Comparison of ENCODE assay signal across 1 cellular context in the genomic region with DNA sequence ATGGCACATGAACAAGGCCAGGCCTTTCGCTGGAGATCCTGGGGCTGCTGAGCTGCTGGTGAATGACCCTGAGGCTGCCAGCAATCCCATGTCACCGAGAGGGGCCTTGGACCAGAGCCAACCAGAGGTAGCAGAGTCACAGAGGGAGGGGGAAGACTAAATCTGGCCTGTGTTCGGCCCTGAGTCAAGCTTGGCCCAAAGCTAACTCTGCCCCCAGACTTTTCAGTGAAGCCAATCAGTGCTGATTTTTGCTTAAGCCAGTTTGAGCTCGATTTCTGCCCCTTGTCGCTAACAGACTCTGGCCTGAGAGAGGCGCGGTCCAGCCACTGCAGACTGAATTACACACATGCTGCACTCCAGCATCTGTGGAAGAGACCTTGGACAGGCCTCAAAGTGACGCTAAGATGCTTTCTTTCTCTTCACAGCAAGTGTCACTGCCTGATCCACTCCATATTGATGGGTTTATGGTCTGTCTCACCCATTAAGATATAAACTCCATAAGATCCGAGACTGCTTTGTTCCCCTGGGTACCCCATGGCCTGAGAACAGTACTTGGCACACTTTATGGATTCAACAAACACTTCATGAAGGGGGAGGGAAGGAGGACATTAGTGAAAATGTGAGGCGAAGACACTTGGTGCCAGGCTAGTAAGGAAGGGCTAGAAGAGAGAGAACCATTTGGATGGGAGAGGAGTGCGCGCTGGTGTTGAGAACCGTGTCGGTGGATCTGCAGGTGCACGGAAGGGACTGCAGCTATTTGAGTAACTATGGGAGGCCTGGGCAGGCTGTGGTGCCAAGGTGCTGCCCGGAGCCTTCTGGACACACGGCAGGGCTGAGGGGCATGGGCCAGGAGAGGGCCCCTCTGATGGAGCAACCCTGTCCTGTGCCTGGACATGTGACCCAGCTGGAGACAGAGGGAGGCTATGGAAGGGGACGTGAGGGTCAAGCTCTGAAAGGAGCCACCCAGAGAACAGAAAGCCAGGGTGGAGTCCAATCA.
TF ChIP-seq lines count a peak whose summit lies in the region.

No MANE protein-coding gene starts in this region.

TF ChIP-seq in H1, 55 proteins besides CTCF, POLR2A, EP300 and RAD21:
- no peak for TF ChIP-seq RNF2 (IDR thresholded peaks at IDR 0.05; ENCODE audit: borderline replicate concordance, low read depth, low read length, missing control alignments, poor library complexity, severe bottlenecking)
- no peak for TF ChIP-seq EGR1 (IDR thresholded peaks at IDR 0.05; ENCODE audit: borderline replicate concordance, low read depth, low read length)
- no peak for TF ChIP-seq NANOG (IDR thresholded peaks at IDR 0.05; ENCODE audit: insufficient read depth, low read depth, low read length, poor library complexity, severe bottlenecking)
- no peak for TF ChIP-seq TCF12 (IDR thresholded peaks at IDR 0.05; ENCODE audit: low read depth, low read length)
- no peak for TF ChIP-seq SP1 (IDR thresholded peaks at IDR 0.05; ENCODE audit: low read depth, low read length)
- TF ChIP-seq, protein P1, sequence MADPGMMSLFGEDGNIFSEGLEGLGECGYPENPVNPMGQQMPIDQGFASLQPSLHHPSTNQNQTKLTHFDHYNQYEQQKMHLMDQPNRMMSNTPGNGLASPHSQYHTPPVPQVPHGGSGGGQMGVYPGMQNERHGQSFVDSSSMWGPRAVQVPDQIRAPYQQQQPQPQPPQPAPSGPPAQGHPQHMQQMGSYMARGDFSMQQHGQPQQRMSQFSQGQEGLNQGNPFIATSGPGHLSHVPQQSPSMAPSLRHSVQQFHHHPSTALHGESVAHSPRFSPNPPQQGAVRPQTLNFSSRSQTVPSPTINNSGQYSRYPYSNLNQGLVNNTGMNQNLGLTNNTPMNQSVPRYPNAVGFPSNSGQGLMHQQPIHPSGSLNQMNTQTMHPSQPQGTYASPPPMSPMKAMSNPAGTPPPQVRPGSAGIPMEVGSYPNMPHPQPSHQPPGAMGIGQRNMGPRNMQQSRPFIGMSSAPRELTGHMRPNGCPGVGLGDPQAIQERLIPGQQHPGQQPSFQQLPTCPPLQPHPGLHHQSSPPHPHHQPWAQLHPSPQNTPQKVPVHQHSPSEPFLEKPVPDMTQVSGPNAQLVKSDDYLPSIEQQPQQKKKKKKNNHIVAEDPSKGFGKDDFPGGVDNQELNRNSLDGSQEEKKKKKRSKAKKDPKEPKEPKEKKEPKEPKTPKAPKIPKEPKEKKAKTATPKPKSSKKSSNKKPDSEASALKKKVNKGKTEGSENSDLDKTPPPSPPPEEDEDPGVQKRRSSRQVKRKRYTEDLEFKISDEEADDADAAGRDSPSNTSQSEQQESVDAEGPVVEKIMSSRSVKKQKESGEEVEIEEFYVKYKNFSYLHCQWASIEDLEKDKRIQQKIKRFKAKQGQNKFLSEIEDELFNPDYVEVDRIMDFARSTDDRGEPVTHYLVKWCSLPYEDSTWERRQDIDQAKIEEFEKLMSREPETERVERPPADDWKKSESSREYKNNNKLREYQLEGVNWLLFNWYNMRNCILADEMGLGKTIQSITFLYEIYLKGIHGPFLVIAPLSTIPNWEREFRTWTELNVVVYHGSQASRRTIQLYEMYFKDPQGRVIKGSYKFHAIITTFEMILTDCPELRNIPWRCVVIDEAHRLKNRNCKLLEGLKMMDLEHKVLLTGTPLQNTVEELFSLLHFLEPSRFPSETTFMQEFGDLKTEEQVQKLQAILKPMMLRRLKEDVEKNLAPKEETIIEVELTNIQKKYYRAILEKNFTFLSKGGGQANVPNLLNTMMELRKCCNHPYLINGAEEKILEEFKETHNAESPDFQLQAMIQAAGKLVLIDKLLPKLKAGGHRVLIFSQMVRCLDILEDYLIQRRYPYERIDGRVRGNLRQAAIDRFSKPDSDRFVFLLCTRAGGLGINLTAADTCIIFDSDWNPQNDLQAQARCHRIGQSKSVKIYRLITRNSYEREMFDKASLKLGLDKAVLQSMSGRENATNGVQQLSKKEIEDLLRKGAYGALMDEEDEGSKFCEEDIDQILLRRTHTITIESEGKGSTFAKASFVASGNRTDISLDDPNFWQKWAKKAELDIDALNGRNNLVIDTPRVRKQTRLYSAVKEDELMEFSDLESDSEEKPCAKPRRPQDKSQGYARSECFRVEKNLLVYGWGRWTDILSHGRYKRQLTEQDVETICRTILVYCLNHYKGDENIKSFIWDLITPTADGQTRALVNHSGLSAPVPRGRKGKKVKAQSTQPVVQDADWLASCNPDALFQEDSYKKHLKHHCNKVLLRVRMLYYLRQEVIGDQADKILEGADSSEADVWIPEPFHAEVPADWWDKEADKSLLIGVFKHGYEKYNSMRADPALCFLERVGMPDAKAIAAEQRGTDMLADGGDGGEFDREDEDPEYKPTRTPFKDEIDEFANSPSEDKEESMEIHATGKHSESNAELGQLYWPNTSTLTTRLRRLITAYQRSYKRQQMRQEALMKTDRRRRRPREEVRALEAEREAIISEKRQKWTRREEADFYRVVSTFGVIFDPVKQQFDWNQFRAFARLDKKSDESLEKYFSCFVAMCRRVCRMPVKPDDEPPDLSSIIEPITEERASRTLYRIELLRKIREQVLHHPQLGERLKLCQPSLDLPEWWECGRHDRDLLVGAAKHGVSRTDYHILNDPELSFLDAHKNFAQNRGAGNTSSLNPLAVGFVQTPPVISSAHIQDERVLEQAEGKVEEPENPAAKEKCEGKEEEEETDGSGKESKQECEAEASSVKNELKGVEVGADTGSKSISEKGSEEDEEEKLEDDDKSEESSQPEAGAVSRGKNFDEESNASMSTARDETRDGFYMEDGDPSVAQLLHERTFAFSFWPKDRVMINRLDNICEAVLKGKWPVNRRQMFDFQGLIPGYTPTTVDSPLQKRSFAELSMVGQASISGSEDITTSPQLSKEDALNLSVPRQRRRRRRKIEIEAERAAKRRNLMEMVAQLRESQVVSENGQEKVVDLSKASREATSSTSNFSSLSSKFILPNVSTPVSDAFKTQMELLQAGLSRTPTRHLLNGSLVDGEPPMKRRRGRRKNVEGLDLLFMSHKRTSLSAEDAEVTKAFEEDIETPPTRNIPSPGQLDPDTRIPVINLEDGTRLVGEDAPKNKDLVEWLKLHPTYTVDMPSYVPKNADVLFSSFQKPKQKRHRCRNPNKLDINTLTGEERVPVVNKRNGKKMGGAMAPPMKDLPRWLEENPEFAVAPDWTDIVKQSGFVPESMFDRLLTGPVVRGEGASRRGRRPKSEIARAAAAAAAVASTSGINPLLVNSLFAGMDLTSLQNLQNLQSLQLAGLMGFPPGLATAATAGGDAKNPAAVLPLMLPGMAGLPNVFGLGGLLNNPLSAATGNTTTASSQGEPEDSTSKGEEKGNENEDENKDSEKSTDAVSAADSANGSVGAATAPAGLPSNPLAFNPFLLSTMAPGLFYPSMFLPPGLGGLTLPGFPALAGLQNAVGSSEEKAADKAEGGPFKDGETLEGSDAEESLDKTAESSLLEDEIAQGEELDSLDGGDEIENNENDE (IDR thresholded peaks at IDR 0.05; ENCODE audit: insufficient replicate concordance, low read length), result no peak
- TF ChIP-seq, protein P2, sequence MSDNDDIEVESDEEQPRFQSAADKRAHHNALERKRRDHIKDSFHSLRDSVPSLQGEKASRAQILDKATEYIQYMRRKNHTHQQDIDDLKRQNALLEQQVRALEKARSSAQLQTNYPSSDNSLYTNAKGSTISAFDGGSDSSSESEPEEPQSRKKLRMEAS (IDR thresholded peaks at IDR 0.05), result no peak
- no peak for TF ChIP-seq CHD1 (IDR thresholded peaks at IDR 0.05; ENCODE audit: low read depth, low read length)
- no peak for TF ChIP-seq POU5F1 (IDR thresholded peaks at IDR 0.05; ENCODE audit: low read depth, low read length)
- no peak for TF ChIP-seq CEBPB (IDR thresholded peaks at IDR 0.05; ENCODE audit: low read depth, low read length)
- TF ChIP-seq ZNF274 (IDR thresholded peaks at IDR 0.05; ENCODE audit: borderline replicate concordance, extremely low read depth, low read length), result no peak
- TF ChIP-seq SIN3A (conservative IDR thresholded peaks at IDR 0.05 in 1 of 2, IDR thresholded peaks at IDR 0.05 in 1 of 2; ENCODE audit: low read depth in 1 of 2, low read length in 2 of 2), result no peak
- TF ChIP-seq SIRT6 (IDR thresholded peaks at IDR 0.05; ENCODE audit: low read length), result no peak
- no peak for TF ChIP-seq JUND (IDR thresholded peaks at IDR 0.05; ENCODE audit: low read length)
